19 cellular contexts compared by ENCODE assay signal in the genomic region with DNA sequence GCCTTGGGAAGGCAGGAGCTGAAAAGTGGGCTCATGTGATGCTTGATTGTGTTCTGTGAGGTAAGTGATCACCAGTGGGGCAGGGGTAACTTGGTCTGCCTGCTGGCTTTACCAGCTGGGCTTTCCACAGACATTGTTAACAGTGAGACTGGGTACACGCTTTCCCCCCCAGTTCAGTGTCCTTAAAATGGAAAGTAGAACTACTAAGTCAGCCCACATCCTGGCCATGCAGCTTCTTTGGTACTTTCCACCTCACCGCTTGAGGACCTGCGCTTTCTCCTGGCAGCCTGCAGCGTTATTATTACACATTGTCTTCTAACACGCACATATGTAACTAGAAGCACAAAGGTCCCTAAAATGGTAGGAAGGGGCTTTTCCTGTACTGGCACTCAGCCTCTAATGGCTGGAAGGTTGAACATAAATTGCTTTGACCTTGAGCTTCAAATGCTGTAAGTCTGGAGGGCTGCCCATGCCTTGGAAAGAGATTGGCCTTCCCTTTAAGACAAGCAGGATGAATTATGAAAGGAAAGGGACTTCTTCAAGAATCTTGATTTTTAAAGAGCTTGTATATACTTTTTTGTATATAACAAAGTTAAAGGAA.
DNase-seq lines count a peak whose midpoint lies in the region; ATAC-seq lines count a peak whose summit lies in the region.
"Had no signal": no experiment of that assay in that cellular context is flagged by ENCODE, and none has a peak within 500 bp of the region (broad histone marks: within the 10 kb centered on the region; RNA-seq: fewer than 3 reads in every experiment).

No MANE protein-coding gene starts in this region.

- peaks cover 13% of the 10 kb centered on the region for H3K4me1 ChIP-seq in BLaER1

- no peak overlapping the region for H3K9ac ChIP-seq in BLaER1
- H3K9ac ChIP-seq: GM23248 had no signal

- H3K27me3 ChIP-seq in BLaER1 = no peaks in the 10 kb centered on the region
- H3K27me3 ChIP-seq: ascending aorta, gastroesophageal sphincter, transverse colon had no signal

- peak overlapping the region; percentile 59 for H3K4me2 ChIP-seq in BLaER1

- no peak overlapping the region for H3K4me3 ChIP-seq in BLaER1
- H3K4me3 ChIP-seq: ascending aorta, gastroesophageal sphincter, GM23248, SK-N-MC, skin epidermis, transverse colon had no signal

- peaks cover 20% of the 10 kb centered on the region; the same call in 1 of the 2 replicates for H4K20me1 ChIP-seq in BLaER1

- DNase-seq in GM03348 (ENCODE audit: low spot score) = no peak
- DNase-seq in activated CD4-positive, alpha-beta T cell treated with anti-CD3 and anti-CD28 coated beads for 1 hour = no peak
- no peak for DNase-seq in dedifferentiated amniotic fluid mesenchymal stem cell (ENCODE audit: extremely low spot score)
- DNase-seq in iPS-NIHi11 (ENCODE audit: low spot score) = no peak
- DNase-seq: activated T-cell treated with anti-CD3 and anti-CD28 coated beads, Interleukin-2, amount 50 U/mL, for 72 hours; DND-41; GM23248; NCI-H1417; transverse colon had no signal

- H3K27ac ChIP-seq in BLaER1 = no peak overlapping the region
- H3K27ac ChIP-seq: ascending aorta, gastroesophageal sphincter, GM23248, SK-N-MC, skin epidermis, transverse colon had no signal

- no peaks in the 10 kb centered on the region for H3K9me3 ChIP-seq in BLaER1
- H3K9me3 ChIP-seq: ascending aorta, gastroesophageal sphincter, transverse colon had no signal

- no peaks in the 10 kb centered on the region for H3K36me3 ChIP-seq in BLaER1
- H3K36me3 ChIP-seq: ascending aorta, gastroesophageal sphincter, transverse colon had no signal

- ATAC-seq in GM18907 (IDR thresholded peaks at IDR 0.05; ENCODE audit: unreplicated experiment) (peak; percentile 88), GM21619 (IDR thresholded peaks at IDR 0.05; ENCODE audit: unreplicated experiment) (peak; percentile 82), HG03108 (IDR thresholded peaks at IDR 0.05; ENCODE audit: unreplicated experiment) (peak; percentile 89)
- ATAC-seq: activated T-cell treated with anti-CD3 and anti-CD28 coated beads, Interleukin-2, amount 50 U/mL, for 72 hours; gastroesophageal sphincter; natural killer cell treated with Interleukin-12 subunit alpha and Interleukin-12 subunit beta and Interleukin-15 and Interleukin-18, amount 100 ng/mL, for 72 hours; WTC11 had no signal
